18 cellular contexts compared by ENCODE assay signal in the genomic region with DNA sequence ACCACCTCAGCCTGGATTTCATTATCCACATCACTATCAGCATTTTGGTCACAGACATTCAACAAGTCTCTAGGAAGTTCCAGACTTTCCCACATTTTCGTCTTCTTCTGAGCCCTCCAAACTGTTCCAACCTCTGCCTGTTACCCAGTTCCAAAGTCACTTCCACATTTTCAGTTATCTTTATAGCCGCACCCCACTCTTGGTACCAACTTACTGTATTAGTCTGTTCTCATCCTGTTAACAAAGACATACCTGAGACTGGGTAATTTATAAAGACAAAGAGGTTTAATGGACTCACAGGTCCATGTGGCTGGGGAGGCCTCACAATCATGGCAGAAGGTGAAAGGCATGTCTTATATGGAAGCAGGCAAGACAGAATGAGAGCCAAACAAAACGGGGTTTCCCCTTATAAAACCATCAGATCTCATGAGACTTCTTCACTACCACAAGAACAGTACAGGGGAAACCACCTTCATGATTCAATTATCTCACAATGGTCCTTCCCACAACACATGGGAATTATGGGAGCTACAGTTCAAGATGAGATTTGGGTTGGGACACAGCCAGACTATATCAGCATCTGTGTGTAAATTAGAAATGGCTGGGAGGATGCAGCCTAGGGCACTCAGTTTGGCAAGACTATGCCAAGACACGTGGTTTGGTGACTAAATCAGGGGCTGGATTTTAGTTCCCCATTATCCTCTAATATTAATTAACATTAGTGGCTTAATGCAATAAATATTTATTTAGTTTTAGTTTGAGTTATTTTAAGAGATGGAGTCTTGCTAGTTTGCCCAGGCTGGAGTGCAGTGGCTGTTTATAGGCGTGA. TPM values are rescaled to one million over a fixed set of nuclear protein-coding genes. Genes with fewer than 3 reads are reported as not detected.
DNase-seq lines count a peak whose midpoint lies in the region; ATAC-seq, FAIRE-seq and TF ChIP-seq lines count a peak whose summit lies in the region.
"Had no signal": no experiment of that assay in that cellular context is flagged by ENCODE, and none has a peak within 500 bp of the region (broad histone marks: within the 10 kb centered on the region; RNA-seq: fewer than 3 reads in every experiment).

No MANE protein-coding gene starts in this region.

- POLR2A ChIA-PET in activated CD4-positive, alpha-beta T cell treated with anti-CD3 and anti-CD28 coated beads for 36 hours (lab: Charles Lee) = interaction anchor here (0.6 kb wide), 1 partner anchor 394 kb away, joined by 3 read pairs; no protein-coding TSS in a partner anchor

- peaks cover 19% of the 10 kb centered on the region for H3K4me1 Mint-ChIP-seq in activated CD4-positive, alpha-beta T cell treated with anti-CD3 and anti-CD28 coated beads for 36 hours
- H3K4me1 Mint-ChIP-seq in activated naive CD8-positive, alpha-beta T cell treated with anti-CD3 and anti-CD28 coated beads, Interleukin-2, amount 50 U/mL, for 24 hours = peaks cover 32% of the 10 kb centered on the region
- peaks cover 17% of the 10 kb centered on the region in 2 donors for H3K4me1 Mint-ChIP-seq in stimulated activated naive B cell treated with anti-CD40 and anti-IgM and Interleukin-4, amounts not matched to agents 10 μg/mL and 1 μg/mL and 100 μg/mL, for 72 hours
- peaks cover 33% of the 10 kb centered on the region for H3K4me1 Mint-ChIP-seq in activated T-cell treated with anti-CD3 and anti-CD28 coated beads, Interleukin-2, amount 50 U/mL, for 24 hours (ENCODE audit: low read depth)

- peak overlapping the region; percentile 4 for H3K27ac Mint-ChIP-seq in activated CD4-positive, alpha-beta T cell treated with anti-CD3 and anti-CD28 coated beads for 36 hours
- peak overlapping the region; percentile 59 for H3K27ac Mint-ChIP-seq in activated naive CD8-positive, alpha-beta T cell treated with anti-CD3 and anti-CD28 coated beads, Interleukin-2, amount 50 U/mL, for 24 hours
- peak overlapping the region; percentile 93 for H3K27ac Mint-ChIP-seq in stimulated activated naive B cell treated with anti-CD40 and anti-IgM and Interleukin-4, amounts not matched to agents 10 μg/mL and 1 μg/mL and 100 μg/mL, for 72 hours
- H3K27ac Mint-ChIP-seq in activated T-cell treated with anti-CD3 and anti-CD28 coated beads, Interleukin-2, amount 50 U/mL, for 24 hours = no peak overlapping the region

- intact Hi-C loops in activated CD4-positive, alpha-beta T cell treated with anti-CD3 and anti-CD28 coated beads for 36 hours (cut with DNase I, micrococcal nuclease) = no loop called here

- no peaks in the 10 kb centered on the region for H3K27me3 Mint-ChIP-seq in activated CD4-positive, alpha-beta T cell treated with anti-CD3 and anti-CD28 coated beads for 36 hours
- H3K27me3 Mint-ChIP-seq in activated naive CD8-positive, alpha-beta T cell treated with anti-CD3 and anti-CD28 coated beads, Interleukin-2, amount 50 U/mL, for 24 hours = no peaks in the 10 kb centered on the region
- peaks cover 0 to 6% of the 10 kb centered on the region in 2 donors for H3K27me3 Mint-ChIP-seq in stimulated activated naive B cell treated with anti-CD40 and anti-IgM and Interleukin-4, amounts not matched to agents 10 μg/mL and 1 μg/mL and 100 μg/mL, for 72 hours
- H3K27me3 Mint-ChIP-seq in activated T-cell treated with anti-CD3 and anti-CD28 coated beads, Interleukin-2, amount 50 U/mL, for 24 hours = no peaks in the 10 kb centered on the region

- peak; percentile 58 for FAIRE-seq in GM12891 (lab: Jason Lieb, UNC)
- FAIRE-seq: G401.6, GM19239 had no signal

- no peak overlapping the region for H3K4me3 Mint-ChIP-seq in activated CD4-positive, alpha-beta T cell treated with anti-CD3 and anti-CD28 coated beads for 36 hours
- H3K4me3 Mint-ChIP-seq in activated naive CD8-positive, alpha-beta T cell treated with anti-CD3 and anti-CD28 coated beads, Interleukin-2, amount 50 U/mL, for 24 hours = no peak overlapping the region
- peak overlapping the region in 1 of 2 donors; percentile 44 for H3K4me3 Mint-ChIP-seq in stimulated activated naive B cell treated with anti-CD40 and anti-IgM and Interleukin-4, amounts not matched to agents 10 μg/mL and 1 μg/mL and 100 μg/mL, for 72 hours
- H3K4me3 Mint-ChIP-seq in activated T-cell treated with anti-CD3 and anti-CD28 coated beads, Interleukin-2, amount 50 U/mL, for 24 hours = no peak overlapping the region

- no peak for DNase-seq in activated CD4-positive, alpha-beta T cell treated with anti-CD3 and anti-CD28 coated beads for 36 hours
- no peak for DNase-seq in activated CD4-positive, alpha-beta T cell treated with anti-CD3 and anti-CD28 coated beads for 48 hours
- DNase-seq in GM12891 (ENCODE audit: insufficient read length, low spot score) = no peak
- no peak for DNase-seq in activated naive CD8-positive, alpha-beta T cell treated with anti-CD3 and anti-CD28 coated beads, Interleukin-2, amount 50 U/mL, for 24 hours
- DNase-seq in stimulated activated naive B cell treated with anti-CD40 and anti-IgM and Interleukin-4, amounts not matched to agents 10 μg/mL and 1 μg/mL and 100 μg/mL, for 72 hours = peak; percentile 17
- no peak for DNase-seq in activated CD4-positive, alpha-beta T cell treated with anti-CD3 and anti-CD28 coated beads, Interleukin-2, amount 50 U/mL, for 48 hours
- no peak for DNase-seq in activated T-cell treated with anti-CD3 and anti-CD28 coated beads, Interleukin-2, amount 50 U/mL, for 24 hours
- DNase-seq: AML-193, GM23248, NCI-H1417, NCI-H187, NCI-H2107, NCI-H345, NCI-H524 treated with DMSO at 0.1 percent for 48 hours, SHP77 had no signal

- peak; percentile 63 for ATAC-seq in activated CD4-positive, alpha-beta T cell treated with anti-CD3 and anti-CD28 coated beads for 36 hours
- ATAC-seq in activated naive CD8-positive, alpha-beta T cell treated with anti-CD3 and anti-CD28 coated beads, Interleukin-2, amount 50 U/mL, for 24 hours = peak; percentile 47
- peak; percentile 84 to 91 for ATAC-seq in stimulated activated naive B cell treated with anti-CD40 and anti-IgM and Interleukin-4, amounts not matched to agents 10 μg/mL and 1 μg/mL and 100 μg/mL, for 72 hours (replicated peaks)
- ATAC-seq in HG02870 (IDR thresholded peaks at IDR 0.05; ENCODE audit: unreplicated experiment) = no peak

- H3K36me3 Mint-ChIP-seq in activated CD4-positive, alpha-beta T cell treated with anti-CD3 and anti-CD28 coated beads for 36 hours (ENCODE audit: low read depth) = peaks cover 29% of the 10 kb centered on the region
- peaks cover 46% of the 10 kb centered on the region for H3K36me3 Mint-ChIP-seq in activated naive CD8-positive, alpha-beta T cell treated with anti-CD3 and anti-CD28 coated beads, Interleukin-2, amount 50 U/mL, for 24 hours (ENCODE audit: low read depth)
- peaks cover 11 to 27% of the 10 kb centered on the region in 2 donors for H3K36me3 Mint-ChIP-seq in stimulated activated naive B cell treated with anti-CD40 and anti-IgM and Interleukin-4, amounts not matched to agents 10 μg/mL and 1 μg/mL and 100 μg/mL, for 72 hours
- H3K36me3 Mint-ChIP-seq in activated T-cell treated with anti-CD3 and anti-CD28 coated beads, Interleukin-2, amount 50 U/mL, for 24 hours (ENCODE audit: low read depth) = peaks cover 43% of the 10 kb centered on the region

- no peak for TF ChIP-seq POLR2A in GM12891 (IDR thresholded peaks at IDR 0.05; ENCODE audit: low read depth, low read length)

- peaks cover 27% of the 10 kb centered on the region for H3K9me3 Mint-ChIP-seq in activated CD4-positive, alpha-beta T cell treated with anti-CD3 and anti-CD28 coated beads for 36 hours (ENCODE audit: low read depth)
- peaks cover 30% of the 10 kb centered on the region for H3K9me3 Mint-ChIP-seq in activated naive CD8-positive, alpha-beta T cell treated with anti-CD3 and anti-CD28 coated beads, Interleukin-2, amount 50 U/mL, for 24 hours
- H3K9me3 Mint-ChIP-seq in stimulated activated naive B cell treated with anti-CD40 and anti-IgM and Interleukin-4, amounts not matched to agents 10 μg/mL and 1 μg/mL and 100 μg/mL, for 72 hours = peaks cover 13 to 22% of the 10 kb centered on the region in 2 donors
- H3K9me3 Mint-ChIP-seq in activated T-cell treated with anti-CD3 and anti-CD28 coated beads, Interleukin-2, amount 50 U/mL, for 24 hours = peaks cover 23% of the 10 kb centered on the region

- CTCF ChIA-PET in activated CD4-positive, alpha-beta T cell treated with anti-CD3 and anti-CD28 coated beads for 36 hours (lab: Charles Lee) = no interaction called here

TF ChIP-seq in GM12891, 5 proteins besides CTCF, POLR2A, EP300 and RAD21:
- TF ChIP-seq POLR2AphosphoS5 (IDR thresholded peaks at IDR 0.05; ENCODE audit: low read depth, low read length) (no peak), SPI1 (IDR thresholded peaks at IDR 0.05; ENCODE audit: low read depth, low read length) (no peak), TAF1 (IDR thresholded peaks at IDR 0.05; ENCODE audit: low read depth, low read length) (no peak), PAX5 (IDR thresholded peaks at IDR 0.05; ENCODE audit: insufficient read depth, low read length, severe bottlenecking) (no peak), POU2F2 (IDR thresholded peaks at IDR 0.05; ENCODE audit: low read depth, low read length) (no peak)
TF ChIP-seq in GM12891: peak in this region for 0.

RNA-seq across cellular contexts. Expression of gene FUT8, which starts 16.2 kb away (rescaled TPM):
- 10 to 100 TPM; 44.2 to 50.0 TPM for total RNA-seq in activated CD4-positive, alpha-beta T cell treated with anti-CD3 and anti-CD28 coated beads for 36 hours
- 31.1 TPM for polyA plus RNA-seq in GM12891 (2012; ENCODE audit: low read depth, missing spikeins)
